Comparison of ENCODE assay signal across 8 cellular contexts in genomic region chr1:211258310-211258755, GRCh38. TPM values are rescaled to one million over a fixed set of nuclear protein-coding genes. Genes with fewer than 3 reads are reported as not detected.
DNase-seq lines count a peak whose midpoint lies in the region; ATAC-seq, FAIRE-seq and TF ChIP-seq lines count a peak whose summit lies in the region.

No MANE protein-coding gene starts in this region.

- H3K4me1 Mint-ChIP-seq in T-helper 1 cell treated with Interleukin-12 subunit alpha and Interleukin-12 subunit beta and Interleukin-4 antibody, amounts not matched to agents 30 μg/mL and 1 μg/mL, for 36 hours (ENCODE audit: low read depth) = peaks cover 14% of the 10 kb centered on the region

- WGBS in prostate gland = under 1% methylated on average over 17 of the region's 17 CpGs

- peak overlapping the region; percentile 98 for H3K4me3 Mint-ChIP-seq in T-helper 1 cell treated with Interleukin-12 subunit alpha and Interleukin-12 subunit beta and Interleukin-4 antibody, amounts not matched to agents 30 μg/mL and 1 μg/mL, for 36 hours

- peaks cover 5% of the 10 kb centered on the region for H3K27me3 Mint-ChIP-seq in T-helper 1 cell treated with Interleukin-12 subunit alpha and Interleukin-12 subunit beta and Interleukin-4 antibody, amounts not matched to agents 30 μg/mL and 1 μg/mL, for 36 hours (ENCODE audit: low read depth)

- TF ChIP-seq CTCF in left ventricle myocardium inferior (IDR thresholded peaks at IDR 0.05; ENCODE audit: borderline replicate concordance) (no peak), prostate gland (IDR thresholded peaks at IDR 0.05) (no peak)

- intact Hi-C loops in left ventricle myocardium inferior (cut with micrococcal nuclease) (no loop called here), prostate gland (cut with DNase I) (no loop called here)

- peaks cover 48% of the 10 kb centered on the region for H3K4me1 ChIP-seq in left ventricle myocardium inferior
- H3K4me1 ChIP-seq in prostate gland (replicated peaks) = peaks cover 5% of the 10 kb centered on the region

- H3K27ac ChIP-seq in left ventricle myocardium inferior (replicated peaks) (peak overlapping the region; percentile 99), prostate gland (peak overlapping the region; percentile 99)

- peak overlapping the region; percentile 93 for H3K4me3 ChIP-seq in left ventricle myocardium inferior
- peak overlapping the region; percentile 97 to 98 for H3K4me3 ChIP-seq in prostate gland

- H3K9me3 Mint-ChIP-seq in T-helper 1 cell treated with Interleukin-12 subunit alpha and Interleukin-12 subunit beta and Interleukin-4 antibody, amounts not matched to agents 30 μg/mL and 1 μg/mL, for 36 hours = no peaks in the 10 kb centered on the region

- peak overlapping the region; percentile 95 for H3K27ac Mint-ChIP-seq in T-helper 1 cell treated with Interleukin-12 subunit alpha and Interleukin-12 subunit beta and Interleukin-4 antibody, amounts not matched to agents 30 μg/mL and 1 μg/mL, for 36 hours

- H3K9me3 ChIP-seq in left ventricle myocardium inferior (replicated peaks) (no peaks in the 10 kb centered on the region), prostate gland (no peaks in the 10 kb centered on the region)

- peak; percentile 46 for DNase-seq in GM04504 (ENCODE audit: low read depth)
- peak; percentile 51 for DNase-seq in NCI-H1436 treated with DMSO at 0.1 percent for 48 hours (lab: John Stamatoyannopoulos, UW)
- peak; percentile 27 for DNase-seq in amniotic stem cell (lab: John Stamatoyannopoulos, UW)
- DNase-seq in left ventricle myocardium inferior = peak; percentile 81
- peak; percentile 67 for DNase-seq in prostate gland (ENCODE audit: low spot score)
- DNase-seq in urothelium cell line (ENCODE audit: low spot score) = peak; percentile 79

- H3K27me3 ChIP-seq in left ventricle myocardium inferior (ENCODE audit: low read depth) (no peaks in the 10 kb centered on the region), prostate gland (replicated peaks; ENCODE audit: insufficient read depth) (no peaks in the 10 kb centered on the region)

- peak; percentile 32 for ATAC-seq in HG02759 (IDR thresholded peaks at IDR 0.05; ENCODE audit: unreplicated experiment)

- no peak for TF ChIP-seq POLR2A in prostate gland (IDR thresholded peaks at IDR 0.05)

- peaks cover 4% of the 10 kb centered on the region for H3K36me3 Mint-ChIP-seq in T-helper 1 cell treated with Interleukin-12 subunit alpha and Interleukin-12 subunit beta and Interleukin-4 antibody, amounts not matched to agents 30 μg/mL and 1 μg/mL, for 36 hours (ENCODE audit: low read depth)

- H3K36me3 ChIP-seq in left ventricle myocardium inferior (peaks cover 6% of the 10 kb centered on the region), prostate gland (no peaks in the 10 kb centered on the region)

- FAIRE-seq in urothelium cell line (lab: Jason Lieb, UNC) = no peak

RNA-seq across cellular contexts. Expression of gene RCOR3, which starts 0.8 kb away (rescaled TPM):
- total RNA-seq in left ventricle myocardium inferior = 48.3 TPM
- 10 to 100 TPM; 56.4 to 78.3 TPM for total RNA-seq in prostate gland

Comparison
In these comparisons a context has a peak if more than half of its experiments do, and no peak if none do; other contexts are left out.
1. Peak in every context shown above with its lines: DNase-seq, ATAC-seq, H3K4me3 ChIP-seq and H3K27ac ChIP-seq.
2. DNase-seq: peak in every context shown above with its lines; median percentile 81 in left ventricle myocardium inferior; 79 in urothelium cell line; 67 in prostate gland; 51 in NCI-H1436 treated with DMSO at 0.1 percent for 48 hours; 46 in GM04504; 27 in amniotic stem cell.